ENCODE assay signal across 1 cellular context in the genomic region with DNA sequence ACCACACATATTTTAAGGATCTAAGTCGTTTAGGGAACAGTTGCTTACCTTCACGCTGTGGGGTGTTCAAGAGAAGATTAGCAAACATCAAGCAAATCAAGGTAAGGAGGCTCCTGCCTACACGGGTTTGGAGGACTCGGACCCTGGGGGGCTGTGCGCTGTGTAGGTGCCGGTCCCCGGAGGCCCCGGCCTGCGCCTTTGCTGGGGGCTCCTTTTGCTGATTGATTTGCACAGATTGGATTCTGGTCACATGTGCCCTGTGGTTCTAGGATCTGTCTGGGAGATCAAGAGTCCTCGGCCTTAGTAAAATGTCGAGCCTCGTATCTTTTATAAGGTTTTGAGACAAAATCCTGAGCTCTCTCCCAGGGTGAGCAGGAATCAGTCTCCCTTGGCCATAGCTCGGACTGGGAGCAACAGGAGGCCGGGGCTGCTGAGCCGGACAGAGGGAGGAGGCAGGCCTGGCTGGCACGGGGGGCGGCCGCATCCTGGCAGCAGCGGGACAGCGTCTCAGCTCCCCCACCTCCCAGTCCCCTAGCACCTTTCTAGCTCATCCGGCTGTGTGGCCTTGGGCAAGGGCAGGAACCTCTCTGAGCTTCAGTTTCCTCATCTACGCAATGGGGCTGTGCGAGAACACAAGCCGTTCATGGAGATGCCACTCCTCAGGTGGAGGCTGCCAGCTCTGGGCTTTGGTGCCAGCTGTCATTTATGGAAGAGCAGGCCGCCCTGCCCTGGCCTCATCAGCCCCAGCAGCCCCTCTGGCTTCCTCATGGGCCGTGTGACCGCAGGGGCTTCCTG.
TF ChIP-seq lines count a peak whose summit lies in the region.

No MANE protein-coding gene starts in this region.

TF ChIP-seq in H1, 55 proteins besides CTCF, POLR2A, EP300 and RAD21:
- no peak for TF ChIP-seq RFX5 (IDR thresholded peaks at IDR 0.05; ENCODE audit: borderline replicate concordance, low read depth, low read length)
- no peak for TF ChIP-seq CHD2 (IDR thresholded peaks at IDR 0.05; ENCODE audit: low read length)
- TF ChIP-seq, protein P1, sequence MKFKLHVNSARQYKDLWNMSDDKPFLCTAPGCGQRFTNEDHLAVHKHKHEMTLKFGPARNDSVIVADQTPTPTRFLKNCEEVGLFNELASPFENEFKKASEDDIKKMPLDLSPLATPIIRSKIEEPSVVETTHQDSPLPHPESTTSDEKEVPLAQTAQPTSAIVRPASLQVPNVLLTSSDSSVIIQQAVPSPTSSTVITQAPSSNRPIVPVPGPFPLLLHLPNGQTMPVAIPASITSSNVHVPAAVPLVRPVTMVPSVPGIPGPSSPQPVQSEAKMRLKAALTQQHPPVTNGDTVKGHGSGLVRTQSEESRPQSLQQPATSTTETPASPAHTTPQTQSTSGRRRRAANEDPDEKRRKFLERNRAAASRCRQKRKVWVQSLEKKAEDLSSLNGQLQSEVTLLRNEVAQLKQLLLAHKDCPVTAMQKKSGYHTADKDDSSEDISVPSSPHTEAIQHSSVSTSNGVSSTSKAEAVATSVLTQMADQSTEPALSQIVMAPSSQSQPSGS (IDR thresholded peaks at IDR 0.05; ENCODE audit: low read length), result no peak
- no peak for TF ChIP-seq TEAD4 (IDR thresholded peaks at IDR 0.05; ENCODE audit: low read depth, low read length)
- no peak for TF ChIP-seq RXRA (IDR thresholded peaks at IDR 0.05; ENCODE audit: insufficient read depth, low read depth, low read length)
- TF ChIP-seq POLR2AphosphoS5 (IDR thresholded peaks at IDR 0.05; ENCODE audit: low read depth, low read length), result no peak
- no peak for TF ChIP-seq TBP (IDR thresholded peaks at IDR 0.05; ENCODE audit: low read depth, low read length)
- TF ChIP-seq, protein P2, sequence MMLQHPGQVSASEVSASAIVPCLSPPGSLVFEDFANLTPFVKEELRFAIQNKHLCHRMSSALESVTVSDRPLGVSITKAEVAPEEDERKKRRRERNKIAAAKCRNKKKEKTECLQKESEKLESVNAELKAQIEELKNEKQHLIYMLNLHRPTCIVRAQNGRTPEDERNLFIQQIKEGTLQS (IDR thresholded peaks at IDR 0.05; ENCODE audit: insufficient read depth, low read depth, low read length), result no peak
- TF ChIP-seq ASH2L (IDR thresholded peaks at IDR 0.05; ENCODE audit: low read length), result no peak
- no peak for TF ChIP-seq EGR1 (IDR thresholded peaks at IDR 0.05; ENCODE audit: borderline replicate concordance, low read depth, low read length)
- TF ChIP-seq BACH1 (IDR thresholded peaks at IDR 0.05; ENCODE audit: low read length), result no peak
- TF ChIP-seq TAF1 (IDR thresholded peaks at IDR 0.05; ENCODE audit: low read depth, low read length), result no peak
- TF ChIP-seq TCF12 (IDR thresholded peaks at IDR 0.05; ENCODE audit: low read depth, low read length), result no peak
- no peak for TF ChIP-seq SIX5 (IDR thresholded peaks at IDR 0.05; ENCODE audit: low read depth, low read length)
- TF ChIP-seq NRF1 (IDR thresholded peaks at IDR 0.05; ENCODE audit: low read depth, low read length), result no peak
- no peak for TF ChIP-seq POU5F1 (IDR thresholded peaks at IDR 0.05; ENCODE audit: low read depth, low read length)
- TF ChIP-seq SP1 (IDR thresholded peaks at IDR 0.05; ENCODE audit: low read depth, low read length), result no peak
- TF ChIP-seq SP2 (IDR thresholded peaks at IDR 0.05; ENCODE audit: low read length), result no peak
